In the genomic region with DNA sequence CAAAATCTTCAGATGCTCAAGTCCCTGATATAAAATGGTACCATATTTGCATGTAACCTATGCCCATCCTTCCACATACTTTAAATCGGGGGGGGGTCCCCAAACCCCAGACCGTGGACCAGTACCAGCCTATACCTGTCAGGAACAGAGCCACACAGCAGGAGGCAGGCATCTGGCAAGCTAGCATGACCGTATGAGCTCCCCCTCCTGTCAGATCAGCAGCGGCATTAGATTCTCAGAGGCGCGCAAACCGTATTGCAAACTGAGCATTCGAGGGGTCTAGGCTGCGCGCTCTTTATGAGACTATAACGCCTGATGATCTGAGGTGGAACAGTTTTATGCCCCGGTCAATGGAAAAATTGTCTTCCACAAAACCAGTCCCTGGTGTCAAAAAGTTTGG, we compare ENCODE assay signal across 1 cellular context.
TF ChIP-seq lines count a peak whose summit lies in the region.

No MANE protein-coding gene starts in this region.

TF ChIP-seq in HCT116, 20 proteins besides CTCF, POLR2A, EP300 and RAD21:
- TF ChIP-seq TCF7L2 (IDR thresholded peaks at IDR 0.05; ENCODE audit: borderline replicate concordance, extremely low read depth, insufficient read depth, insufficient read length) (no peak), SRF (IDR thresholded peaks at IDR 0.05; ENCODE audit: low read depth) (no peak), SIN3A (IDR thresholded peaks at IDR 0.05; ENCODE audit: low read depth) (no peak), ATF3 (IDR thresholded peaks at IDR 0.05) (no peak), FOSL1 (IDR thresholded peaks at IDR 0.05; ENCODE audit: low read depth) (no peak), JUND (IDR thresholded peaks at IDR 0.05) (no peak), EGR1 (IDR thresholded peaks at IDR 0.05; ENCODE audit: low read depth) (no peak), YY1 (IDR thresholded peaks at IDR 0.05; ENCODE audit: extremely low read depth, insufficient replicate concordance, low read depth, low read length) (no peak), MAX (IDR thresholded peaks at IDR 0.05) (no peak), EZH2 (IDR thresholded peaks at IDR 0.05) (no peak), EZH2phosphoT487 (IDR thresholded peaks at IDR 0.05; ENCODE audit: borderline replicate concordance) (no peak)
